ENCODE assay signal across 1 cellular context in genomic region chr5:62256161-62257017, GRCh38.
TF ChIP-seq lines count a peak whose summit lies in the region.

No MANE protein-coding gene starts in this region.

TF ChIP-seq in K562, 482 proteins besides CTCF, POLR2A, EP300 and RAD21 (continued from another document):
- TF ChIP-seq AFF1 (IDR thresholded peaks at IDR 0.05; ENCODE audit: low read depth in 1 of 2, partially characterized antibody in 2 of 2) = peak; percentile 14 to 64
- no peak for TF ChIP-seq E2F3 (CRISPR knock-in tag; IDR thresholded peaks at IDR 0.05)
- no peak for TF ChIP-seq HSF4 (CRISPR knock-in tag; IDR thresholded peaks at IDR 0.05; ENCODE audit: borderline replicate concordance)
- TF ChIP-seq ZBTB11 (CRISPR knock-in tag; IDR thresholded peaks at IDR 0.05) = peak in 2 of 3 experiments; percentile 11 to 64; a peak in 2 of 6 replicates
- TF ChIP-seq ZNF212 (CRISPR knock-in tag; IDR thresholded peaks at IDR 0.05) = no peak
- TF ChIP-seq ZNF583 (CRISPR knock-in tag; IDR thresholded peaks at IDR 0.05) = no peak
- TF ChIP-seq USF2 (CRISPR knock-in tag; IDR thresholded peaks at IDR 0.05) = peak; percentile 75
- TF ChIP-seq TFE3 (CRISPR knock-in tag; IDR thresholded peaks at IDR 0.05) = peak; percentile 24; the same call in 1 of the 2 replicates
- TF ChIP-seq SUPT5H (IDR thresholded peaks at IDR 0.05) = no peak
